Comparison of ENCODE assay signal across 9 cellular contexts in the genomic region with DNA sequence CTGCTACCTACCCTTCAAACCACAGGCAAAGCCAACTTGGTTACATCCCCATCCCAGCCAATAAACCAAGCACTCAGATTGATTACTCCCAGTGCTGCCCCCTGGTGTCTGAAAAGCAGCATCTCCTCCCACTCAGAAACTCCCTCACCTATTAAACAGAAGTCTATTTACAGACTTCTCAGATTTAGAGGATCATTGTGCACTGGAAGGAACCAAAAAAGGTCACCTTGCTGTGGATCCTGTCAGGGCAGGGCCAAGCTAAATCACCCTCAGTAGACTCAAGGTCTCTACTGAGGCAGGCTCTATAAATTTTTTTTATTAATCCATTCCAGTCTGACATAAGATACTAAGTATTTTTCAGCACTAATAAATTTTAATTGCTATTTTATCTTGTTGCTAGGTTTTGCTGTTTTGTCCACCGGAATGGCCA. TPM values are rescaled to one million over a fixed set of nuclear protein-coding genes. Genes with fewer than 3 reads are reported as not detected.
DNase-seq lines count a peak whose midpoint lies in the region; ATAC-seq and TF ChIP-seq lines count a peak whose summit lies in the region.
"Had no signal": no experiment of that assay in that cellular context is flagged by ENCODE, and none has a peak within 500 bp of the region (broad histone marks: within the 10 kb centered on the region; RNA-seq: fewer than 3 reads in every experiment).

No MANE protein-coding gene starts in this region.

- no peaks in the 10 kb centered on the region for H3K9me3 ChIP-seq in right cardiac atrium (ENCODE audit: control insufficient read depth, low read length)

- H3K4me1 ChIP-seq in right cardiac atrium (ENCODE audit: control insufficient read depth, insufficient read depth, low read length): no peaks in the 10 kb centered on the region

- WGBS in right cardiac atrium: 47% methylated on average over 1 of the region's 1 CpG

- ATAC-seq in right cardiac atrium (peak; percentile 56 to 67), HG02981 (IDR thresholded peaks at IDR 0.05; ENCODE audit: unreplicated experiment) (no peak), HG03039 (IDR thresholded peaks at IDR 0.05; ENCODE audit: unreplicated experiment) (no peak)

- no peaks in the 10 kb centered on the region for H3K27me3 ChIP-seq in right cardiac atrium (ENCODE audit: control insufficient read depth, insufficient read depth)

- intact Hi-C loops in right cardiac atrium (cut with DNase I): loop anchor here in 3 of 4 donors (2.0 to 5.0 kb wide), 3 partner anchors 86 to 88 kb away; no protein-coding TSS in a partner anchor

- H3K4me3 ChIP-seq in GM12864 (ENCODE audit: low read depth, low read length) (no peak overlapping the region), right cardiac atrium (ENCODE audit: low read length) (no peak overlapping the region), retinal pigment epithelial cell (ENCODE audit: low read length) (no peak overlapping the region)

- peak; percentile 76 for TF ChIP-seq CTCF in GM12864 (IDR thresholded peaks at IDR 0.05; ENCODE audit: low read depth, low read length, missing control alignments)
- TF ChIP-seq CTCF in retinal pigment epithelial cell (conservative IDR thresholded peaks at IDR 0.05; ENCODE audit: low read depth, low read length): peak; percentile 87

- DNase-seq in GM12864 (ENCODE audit: low read depth) (peak; percentile 29), NCI-H1694 treated with DMSO at 0.1 percent for 48 hours (lab: John Stamatoyannopoulos, UW) (peak; percentile 73), T-helper 2 cell (peak; percentile 25 to 73 (median 49)), amygdala (lab: John Stamatoyannopoulos, UW) (peak in 39 of 56 donors; percentile 1 to 79 (median 20)), right cardiac atrium (peak; percentile 56 to 78 (median 65)), retinal pigment epithelial cell (ENCODE audit: low read depth) (peak; percentile 24)

- H3K27ac ChIP-seq in right cardiac atrium (ENCODE audit: low read length): no peak overlapping the region
- H3K27ac ChIP-seq: epithelial cell of prostate had no signal

RNA-seq across cellular contexts. Expression of a gene that starts 17.6 kb away (rescaled TPM):
- 1 to 10 TPM; 1.6 to 5.5 (median 3.6) TPM for total RNA-seq in right cardiac atrium
- polyA plus RNA-seq in right cardiac atrium: 10.3 TPM

RNA-seq across cellular contexts. Expression of a gene that starts 34.0 kb away (rescaled TPM):
- total RNA-seq in right cardiac atrium: 10 to 100 TPM; 54.8 to 73.0 (median 59.5) TPM
- polyA plus RNA-seq in right cardiac atrium: 27.7 TPM

RNA-seq across cellular contexts. Expression of a gene that starts 35.2 kb away (rescaled TPM):
- total RNA-seq in right cardiac atrium: 10 to 100 TPM; 35.2 to 64.0 (median 48.5) TPM
- 20.8 TPM for polyA plus RNA-seq in right cardiac atrium

RNA-seq across cellular contexts. Expression of a gene that starts 50.1 kb away (rescaled TPM):
- 1 to 10 TPM; 4.6 to 8.3 (median 4.8) TPM for total RNA-seq in right cardiac atrium
- 7.8 TPM for polyA plus RNA-seq in right cardiac atrium

Comparison
In these comparisons a context has a peak if more than half of its experiments do, and no peak if none do; other contexts are left out.
1. DNase-seq: peak in every context shown above with its lines; median percentile 73 in NCI-H1694 treated with DMSO at 0.1 percent for 48 hours; 65 in right cardiac atrium; 49 in T-helper 2 cell; 29 in GM12864; 24 in retinal pigment epithelial cell; 20 in amygdala.
2. ATAC-seq: peak in right cardiac atrium (2 of 2); none in HG02981 (single experiment) and HG03039 (single experiment).